ENCODE assay signal across 8 cellular contexts in genomic region chr12:47812797-47813490, GRCh38. TPM values are rescaled to one million over a fixed set of nuclear protein-coding genes. Genes with fewer than 3 reads are reported as not detected.
A peak's percentile ranks its signal among the peaks of the same experiment; 100 is the strongest.
DNase-seq lines count a peak whose midpoint lies in the region; ATAC-seq, FAIRE-seq and TF ChIP-seq lines count a peak whose summit lies in the region.

No MANE protein-coding gene starts in this region.

- in situ Hi-C loops in GM13976 (cut with MboI; ENCODE audit: low sequenced_read_pairs, unreplicated experiment): no loop called here

- TF ChIP-seq POLR2A in endothelial cell of umbilical vein (IDR thresholded peaks at IDR 0.05; ENCODE audit: low read depth, low read length): no peak

- TF ChIP-seq CTCF in GM13976 (IDR thresholded peaks at IDR 0.05; ENCODE audit: borderline replicate concordance, control extremely low read depth, extremely low read depth, insufficient read depth, missing control alignments) (no peak), endothelial cell of umbilical vein (IDR thresholded peaks at IDR 0.05; ENCODE audit: extremely low read depth in 1 of 2, insufficient read depth in 1 of 2, low read depth in 1 of 2, low read length in 2 of 2) (no peak)

- H2AFZ ChIP-seq in endothelial cell of umbilical vein (ENCODE audit: low read depth, low read length): no peak overlapping the region

- intact Hi-C loops in endothelial cell of umbilical vein (cut with micrococcal nuclease): loop anchor here (1.0 to 2.0 kb wide), 2 partner anchors 7 to 54 kb away; partner anchors contain the start of gene RAPGEF3

- CTCF ChIA-PET in endothelial cell of umbilical vein (lab: Charles Lee): interaction anchor here (0.8 to 12.5 kb wide), 8 partner anchors 8 to 54 kb away, joined by 3 to 229 read pairs (median 4); partner anchors contain the start of gene RAPGEF3

- no TSS peak for BruUV-seq in endothelial cell of umbilical vein (replicated peaks; lab: Mats Ljungman, UMichigan)

- peaks cover 100% of the 10 kb centered on the region for H3K79me2 ChIP-seq in endothelial cell of umbilical vein (ENCODE audit: control insufficient read depth, insufficient read depth, low read length)

- H3K9me3 ChIP-seq in endothelial cell of umbilical vein (replicated peaks; ENCODE audit: control insufficient read depth, insufficient read depth, low read length) (no peaks in the 10 kb centered on the region), muscle layer of colon (ENCODE audit: low read length) (no peaks in the 10 kb centered on the region)

- dilution Hi-C loops in endothelial cell of umbilical vein (cut with MboI; ENCODE audit: extremely low pct_ligation_motif_present, low sequenced_read_pairs): no loop called here

- H3K4me3 ChIP-seq in endothelial cell of umbilical vein (replicated peaks in 1 of 3; ENCODE audit: insufficient read depth in 1 of 3, low read depth in 1 of 3, low read length in 3 of 3): peak overlapping the region in 2 of 3 experiments; percentile 11 to 16
- H3K4me3 ChIP-seq in muscle layer of colon (ENCODE audit: low read depth in 1 of 2, low read length in 2 of 2): peak overlapping the region; percentile 47 to 63

- H3K27ac ChIP-seq in endothelial cell of umbilical vein (ENCODE audit: insufficient read depth, low read depth, low read length) (peak overlapping the region; percentile 93), muscle layer of colon (ENCODE audit: low read depth, low read length) (peak overlapping the region; percentile 98)

- H4K20me1 ChIP-seq in endothelial cell of umbilical vein (replicated peaks; ENCODE audit: control insufficient read depth, extremely low read depth, insufficient read depth, low read length): no peaks in the 10 kb centered on the region

- H3K27me3 ChIP-seq in endothelial cell of umbilical vein (ENCODE audit: control insufficient read depth in 2 of 2, insufficient read depth in 2 of 2, low read length in 2 of 2) (no peaks in the 10 kb centered on the region), muscle layer of colon (ENCODE audit: control insufficient read depth in 1 of 2, insufficient read depth in 2 of 2, low read length in 2 of 2) (no peaks in the 10 kb centered on the region)

- POLR2A ChIA-PET in endothelial cell of umbilical vein (lab: Charles Lee): interaction anchor here (0.5 to 1.8 kb wide), 5 partner anchors 8 to 1448 kb away, joined by 3 to 8 read pairs (median 4); no protein-coding TSS in a partner anchor

- peak overlapping the region; percentile 73 for H3K4me2 ChIP-seq in endothelial cell of umbilical vein (ENCODE audit: insufficient read depth, low read length)

- FAIRE-seq in endothelial cell of umbilical vein (lab: Jason Lieb, UNC): peak; percentile 60

- H3K9ac ChIP-seq in endothelial cell of umbilical vein (replicated peaks; ENCODE audit: extremely low read depth, insufficient read depth, low read length): peak overlapping the region; percentile 72
- peak overlapping the region; percentile 94 for H3K9ac ChIP-seq in muscle layer of colon (ENCODE audit: low read length)

- peaks cover 92% of the 10 kb centered on the region for H3K4me1 ChIP-seq in endothelial cell of umbilical vein (ENCODE audit: control insufficient read depth, extremely low read depth, insufficient read depth, low read length)
- peaks cover 93% of the 10 kb centered on the region for H3K4me1 ChIP-seq in muscle layer of colon (ENCODE audit: insufficient read depth, low read length)

- H3K36me3 ChIP-seq in endothelial cell of umbilical vein (ENCODE audit: control insufficient read depth in 2 of 2, extremely low read depth in 1 of 2, insufficient read depth in 2 of 2, low read length in 2 of 2): peaks cover 4 to 10% of the 10 kb centered on the region in 2 experiments
- H3K36me3 ChIP-seq in muscle layer of colon (ENCODE audit: insufficient read depth, low read length): no peaks in the 10 kb centered on the region

- H3K9me1 ChIP-seq in endothelial cell of umbilical vein (replicated peaks; ENCODE audit: control insufficient read depth, extremely low read depth, insufficient read depth, low read length): no peaks in the 10 kb centered on the region

- DNase-seq in GM13976 (ENCODE audit: low spot score) (peak; percentile 93), NCI-H69 (lab: John Stamatoyannopoulos, UW) (peak; percentile 66), endothelial cell of umbilical vein (ENCODE audit: low read depth, low spot score) (peak; percentile 87), NCI-H82 treated with DMSO at 0.1 percent for 48 hours (lab: John Stamatoyannopoulos, UW; ENCODE audit: unreplicated experiment) (no peak)
- peak; percentile 94 for DNase-seq in activated CD8-positive, alpha-beta memory T cell treated with anti-CD3 and anti-CD28 coated beads, Interleukin-2, amount 50 U/mL, for 4 hours
- DNase-seq in stimulated activated CD8-positive, alpha-beta memory T cell treated with anti-CD3 and anti-CD28 coated beads, Interleukin-7, amount 100 ng/mL, for 1 hour (ENCODE audit: low read depth in 2 of 2): peak; percentile 78 to 79

- ATAC-seq in HG02763 (IDR thresholded peaks at IDR 0.05; ENCODE audit: unreplicated experiment): peak; percentile 65

TF ChIP-seq in endothelial cell of umbilical vein, 7 proteins besides CTCF, POLR2A, EP300 and RAD21:
- TF ChIP-seq POLR2AphosphoS5 (IDR thresholded peaks at IDR 0.05; ENCODE audit: insufficient read depth, low read depth, low read length): peak; percentile 47
- peak; percentile 82 for TF ChIP-seq FOS (IDR thresholded peaks at IDR 0.05; ENCODE audit: borderline replicate concordance, insufficient read depth, low read length)
- TF ChIP-seq, protein P1, sequence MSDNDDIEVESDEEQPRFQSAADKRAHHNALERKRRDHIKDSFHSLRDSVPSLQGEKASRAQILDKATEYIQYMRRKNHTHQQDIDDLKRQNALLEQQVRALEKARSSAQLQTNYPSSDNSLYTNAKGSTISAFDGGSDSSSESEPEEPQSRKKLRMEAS (IDR thresholded peaks at IDR 0.05; ENCODE audit: insufficient read depth, insufficient read length): no peak
- TF ChIP-seq JUN (IDR thresholded peaks at IDR 0.05; ENCODE audit: borderline replicate concordance, insufficient read depth, insufficient read length, low read depth): peak; percentile 19

RNA-seq across cellular contexts. Expression of gene HDAC7, which starts 6.8 kb away (rescaled TPM):
- 249 and 252 TPM in 2 replicates for total RNA-seq in endothelial cell of umbilical vein
- polyA plus RNA-seq in endothelial cell of umbilical vein: 119 and 122 TPM in 2 replicates
- 101 and 125 TPM in 2 replicates for polyA plus RNA-seq in endothelial cell of umbilical vein (2011; cell fraction: cytosol; rRNA removed)
- 462 and 531 TPM in 2 replicates for polyA plus RNA-seq in endothelial cell of umbilical vein (2011; cell fraction: nucleus; rRNA removed)
- 105 and 119 TPM in 2 replicates for polyA plus RNA-seq in endothelial cell of umbilical vein (2012)
- 81.4 and 95.8 TPM in 2 replicates for polyA minus RNA-seq in endothelial cell of umbilical vein
- 25.6 TPM for polyA minus RNA-seq in endothelial cell of umbilical vein (2011; cell fraction: cytosol; rRNA and poly(A)+ RNA removed)
- polyA minus RNA-seq in endothelial cell of umbilical vein (2011; cell fraction: nucleus; rRNA and poly(A)+ RNA removed): 127 and 192 TPM in 2 replicates

RNA-seq across cellular contexts. Expression of gene SLC48A1, which starts 39.9 kb away (rescaled TPM):
- total RNA-seq in endothelial cell of umbilical vein: 17.9 and 20.3 TPM in 2 replicates
- polyA plus RNA-seq in endothelial cell of umbilical vein: 17.3 and 19.8 TPM in 2 replicates
- 13.0 and 14.1 TPM in 2 replicates for polyA plus RNA-seq in endothelial cell of umbilical vein (2011; cell fraction: cytosol; rRNA removed)
- polyA plus RNA-seq in endothelial cell of umbilical vein (2011; cell fraction: nucleus; rRNA removed): 21.7 and 24.5 TPM in 2 replicates
- polyA plus RNA-seq in endothelial cell of umbilical vein (2012): 14.7 and 19.3 TPM in 2 replicates
- polyA minus RNA-seq in endothelial cell of umbilical vein: 14.9 and 20.7 TPM in 2 replicates
- 18.2 TPM for polyA minus RNA-seq in endothelial cell of umbilical vein (2011; cell fraction: cytosol; rRNA and poly(A)+ RNA removed)
- polyA minus RNA-seq in endothelial cell of umbilical vein (2011; cell fraction: nucleus; rRNA and poly(A)+ RNA removed): 7.0 and 7.5 TPM in 2 replicates

RNA-seq across cellular contexts. Expression of gene RAPGEF3, which starts 54.3 kb away (rescaled TPM):
- 53.6 and 55.1 TPM in 2 replicates for total RNA-seq in endothelial cell of umbilical vein
- polyA plus RNA-seq in endothelial cell of umbilical vein: 30.8 and 34.5 TPM in 2 replicates
- 14.4 and 18.3 TPM in 2 replicates for polyA plus RNA-seq in endothelial cell of umbilical vein (2011; cell fraction: cytosol; rRNA removed)
- 171 and 207 TPM in 2 replicates for polyA plus RNA-seq in endothelial cell of umbilical vein (2011; cell fraction: nucleus; rRNA removed)
- polyA plus RNA-seq in endothelial cell of umbilical vein (2012): 29.7 and 38.7 TPM in 2 replicates
- 34.0 and 42.1 TPM in 2 replicates for polyA minus RNA-seq in endothelial cell of umbilical vein
- 3.3 TPM for polyA minus RNA-seq in endothelial cell of umbilical vein (2011; cell fraction: cytosol; rRNA and poly(A)+ RNA removed)
- 57.3 and 65.6 TPM in 2 replicates for polyA minus RNA-seq in endothelial cell of umbilical vein (2011; cell fraction: nucleus; rRNA and poly(A)+ RNA removed)
